26 cellular contexts compared by ENCODE assay signal in genomic region chr5:137137013-137137632, GRCh38.
DNase-seq lines count a peak whose midpoint lies in the region; ATAC-seq lines count a peak whose summit lies in the region.
"Had no signal": no experiment of that assay in that cellular context is flagged by ENCODE, and none has a peak within 500 bp of the region (broad histone marks: within the 10 kb centered on the region; RNA-seq: fewer than 3 reads in every experiment).

No MANE protein-coding gene starts in this region.

- H3K18ac ChIP-seq in mesendoderm (ENCODE audit: low read length) = no peak overlapping the region

- no peaks in the 10 kb centered on the region for H3K36me3 Mint-ChIP-seq in activated CD4-positive, alpha-beta T cell treated with anti-CD3 and anti-CD28 coated beads, Interleukin-2, amount 10 ng/mL, durations not matched to agents 7 days and 5 days (ENCODE audit: low read depth)

- H3K9ac ChIP-seq in mesendoderm (ENCODE audit: low read length) = no peak overlapping the region
- H3K9ac ChIP-seq: BLaER1 treated with 17β-estradiol and CSF1 and Interleukin-3, amounts not matched to agents 10 nM and 100 nM had no signal

- no peak overlapping the region for H2BK120ac ChIP-seq in mesendoderm (ENCODE audit: low read depth, low read length)

- no peak overlapping the region for H3K4me2 ChIP-seq in mesendoderm (ENCODE audit: low read length)
- H3K4me2 ChIP-seq: BLaER1 treated with 17β-estradiol and CSF1 and Interleukin-3, amounts not matched to agents 10 nM and 100 nM had no signal

- no peaks in the 10 kb centered on the region for H3K79me1 ChIP-seq in mesendoderm (ENCODE audit: low read length)

- H3K4ac ChIP-seq in mesendoderm (ENCODE audit: low read depth, low read length) = no peak overlapping the region

- no peak for ATAC-seq in HG03095 (IDR thresholded peaks at IDR 0.05; ENCODE audit: unreplicated experiment)
- ATAC-seq: activated T-cell treated with anti-CD3 and anti-CD28 coated beads, Interleukin-2, amount 50 U/mL, for 4 hours had no signal

- H3K9me3 Mint-ChIP-seq in activated CD4-positive, alpha-beta T cell treated with anti-CD3 and anti-CD28 coated beads, Interleukin-2, amount 10 ng/mL, durations not matched to agents 7 days and 5 days = no peaks in the 10 kb centered on the region
- H3K9me3 Mint-ChIP-seq: activated naive CD4-positive, alpha-beta T cell treated with anti-CD3 and anti-CD28 coated beads for 36 hours; activated T-cell treated with anti-CD3 and anti-CD28 coated beads, Interleukin-2, amount 50 U/mL, for 4 hours had no signal

- H3K4me3 ChIP-seq in mesendoderm (ENCODE audit: low read length) = no peak overlapping the region
- H3K4me3 ChIP-seq: BLaER1 treated with 17β-estradiol and CSF1 and Interleukin-3, amounts not matched to agents 10 nM and 100 nM; esophagus muscularis mucosa had no signal

- no peaks in the 10 kb centered on the region for H3K36me3 ChIP-seq in mesendoderm (ENCODE audit: control insufficient read depth, insufficient read depth, low read length)
- H3K36me3 ChIP-seq: BLaER1 treated with 17β-estradiol and CSF1 and Interleukin-3, amounts not matched to agents 10 nM and 100 nM; esophagus muscularis mucosa had no signal

- no peak overlapping the region for H3K23ac ChIP-seq in mesendoderm (ENCODE audit: low read length)

- H3K27ac Mint-ChIP-seq in activated CD4-positive, alpha-beta T cell treated with anti-CD3 and anti-CD28 coated beads, Interleukin-2, amount 10 ng/mL, durations not matched to agents 7 days and 5 days = no peak overlapping the region
- H3K27ac Mint-ChIP-seq: activated naive CD4-positive, alpha-beta T cell treated with anti-CD3 and anti-CD28 coated beads for 36 hours; nephron; progenitor cell of endocrine pancreas had no signal

- H3K56ac ChIP-seq in mesendoderm (ENCODE audit: low read length) = no peak overlapping the region

- H4K5ac ChIP-seq in mesendoderm (ENCODE audit: low read length) = no peak overlapping the region

- peaks cover 7% of the 10 kb centered on the region for H3K27me3 Mint-ChIP-seq in activated CD4-positive, alpha-beta T cell treated with anti-CD3 and anti-CD28 coated beads, Interleukin-2, amount 10 ng/mL, durations not matched to agents 7 days and 5 days

- DNase-seq in NCI-H748 (lab: John Stamatoyannopoulos, UW; ENCODE audit: unreplicated experiment) = peak; percentile 41
- no peak for DNase-seq in NCI-H748 treated with DMSO at 0.1 percent for 48 hours (lab: John Stamatoyannopoulos, UW)
- peak; percentile 74 for DNase-seq in NCI-H1105 treated with DMSO at 0.1 percent for 48 hours (lab: John Stamatoyannopoulos, UW)
- DNase-seq in amniotic epithelial cell (ENCODE audit: low read depth) = peak; percentile 11
- peak; percentile 38 for DNase-seq in mesendoderm
- no peak for DNase-seq in DMS53 treated with DMSO at 0.1 percent for 48 hours (lab: John Stamatoyannopoulos, UW; ENCODE audit: unreplicated experiment)
- DNase-seq in activated CD4-positive, alpha-beta T cell treated with anti-CD3 and anti-CD28 coated beads, Interleukin-2, amount 10 ng/mL, durations not matched to agents 7 days and 5 days = no peak
- DNase-seq: activated CD4-positive, CD25-positive, alpha-beta regulatory T cell treated with anti-CD3 and anti-CD28 coated beads, Interleukin-2, amount 50 U/mL, for 72 hours; activated CD8-positive, alpha-beta memory T cell treated with anti-CD3 and anti-CD28 coated beads for 24 hours; activated naive CD4-positive, alpha-beta T cell treated with anti-CD3 and anti-CD28 coated beads for 36 hours; activated T-cell treated with anti-CD3 and anti-CD28 coated beads, Interleukin-2, amount 50 U/mL, for 4 hours; anterior cingulate cortex; effector CD8-positive, alpha-beta T cell; glutamatergic neuron; GOT3; KBM-7; NCI-H2171; stimulated activated CD4-positive, alpha-beta T cell treated with anti-CD3 and anti-CD28 coated beads, Interleukin-2, amount 100 ng/mL, for 24 hours; stimulated activated naive CD4-positive, alpha-beta T cell; SW 1271 had no signal

- H2BK5ac ChIP-seq in mesendoderm (ENCODE audit: low read length) = no peak overlapping the region

- H2AK5ac ChIP-seq in mesendoderm (ENCODE audit: low read length) = no peak overlapping the region

- no peak overlapping the region for H2BK15ac ChIP-seq in mesendoderm (replicated peaks; ENCODE audit: low read depth)

- H3K79me2 ChIP-seq in mesendoderm (ENCODE audit: control insufficient read depth, insufficient read depth, low read length) = no peaks in the 10 kb centered on the region

- no peak overlapping the region for H3K27ac ChIP-seq in mesendoderm (ENCODE audit: low read depth, low read length)
- H3K27ac ChIP-seq: BLaER1 treated with 17β-estradiol and CSF1 and Interleukin-3, amounts not matched to agents 10 nM and 100 nM; esophagus muscularis mucosa; RWPE1 had no signal

- no CpG with 5 or more reads among the region's 2 CpGs for WGBS in mesendoderm (ENCODE audit: extremely low coverage, insufficient coverage, low lambda C conversion rate)

- POLR2A ChIA-PET in activated CD4-positive, alpha-beta T cell treated with anti-CD3 and anti-CD28 coated beads, Interleukin-2, amount 10 ng/mL, durations not matched to agents 7 days and 5 days (lab: Charles Lee) = no interaction called here

- CTCF ChIA-PET in activated CD4-positive, alpha-beta T cell treated with anti-CD3 and anti-CD28 coated beads, Interleukin-2, amount 10 ng/mL, durations not matched to agents 7 days and 5 days (lab: Charles Lee) = no interaction called here

- no peak overlapping the region for H3K4me3 Mint-ChIP-seq in activated CD4-positive, alpha-beta T cell treated with anti-CD3 and anti-CD28 coated beads, Interleukin-2, amount 10 ng/mL, durations not matched to agents 7 days and 5 days
- H3K4me3 Mint-ChIP-seq: activated naive CD4-positive, alpha-beta T cell treated with anti-CD3 and anti-CD28 coated beads for 36 hours; activated T-cell treated with anti-CD3 and anti-CD28 coated beads, Interleukin-2, amount 50 U/mL, for 4 hours; nephron had no signal

- H3K4me1 ChIP-seq in mesendoderm (ENCODE audit: control insufficient read depth, low read depth, low read length) = peaks cover 3% of the 10 kb centered on the region

- H3K4me1 Mint-ChIP-seq in activated CD4-positive, alpha-beta T cell treated with anti-CD3 and anti-CD28 coated beads, Interleukin-2, amount 10 ng/mL, durations not matched to agents 7 days and 5 days = no peaks in the 10 kb centered on the region

- H4K8ac ChIP-seq in mesendoderm (ENCODE audit: low read depth, low read length) = no peak overlapping the region

- H3K27me3 ChIP-seq in mesendoderm (ENCODE audit: insufficient read depth, low read length, poor library complexity) = no peaks in the 10 kb centered on the region
- H3K27me3 ChIP-seq: BLaER1 treated with 17β-estradiol and CSF1 and Interleukin-3, amounts not matched to agents 10 nM and 100 nM; esophagus muscularis mucosa had no signal

Comparison
In these comparisons a context has a peak if more than half of its experiments do, and no peak if none do; other contexts are left out.
1. DNase-seq: peak in NCI-H748 (single experiment), NCI-H1105 treated with DMSO at 0.1 percent for 48 hours (single experiment), amniotic epithelial cell (single experiment) and mesendoderm (single experiment); none in NCI-H748 treated with DMSO at 0.1 percent for 48 hours (single experiment), DMS53 treated with DMSO at 0.1 percent for 48 hours (single experiment) and activated CD4-positive, alpha-beta T cell treated with anti-CD3 and anti-CD28 coated beads, Interleukin-2, amount 10 ng/mL, durations not matched to agents 7 days and 5 days (single experiment).